25 cellular contexts compared by ENCODE assay signal in the genomic region with DNA sequence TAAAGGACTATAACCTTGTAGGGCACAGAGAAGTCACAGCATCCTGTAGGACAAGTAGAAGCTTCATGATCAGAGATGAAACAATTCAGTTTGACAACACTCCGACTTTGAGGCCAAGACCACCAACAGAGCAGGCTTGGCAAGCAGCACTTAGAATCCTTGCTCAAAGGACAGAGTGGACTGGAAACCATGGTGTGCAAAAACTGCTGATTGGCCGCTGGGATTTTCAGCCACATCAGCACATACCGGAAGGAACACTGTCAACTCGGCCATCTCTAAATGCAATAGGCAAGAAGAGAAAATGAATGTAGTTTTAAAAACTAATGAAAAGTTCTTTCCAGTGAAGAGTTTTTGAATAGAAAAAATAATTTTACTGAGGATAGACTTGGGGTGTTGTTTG.
"Had no signal": no experiment of that assay in that cellular context is flagged by ENCODE, and none has a peak within 500 bp of the region (broad histone marks: within the 10 kb centered on the region; RNA-seq: fewer than 3 reads in every experiment).

No MANE protein-coding gene starts in this region.

- H3K4me1 ChIP-seq: body of pancreas, colonic mucosa, esophagus squamous epithelium, gastroesophageal sphincter, heart right ventricle had no signal

- DNase-seq: activated B cell treated with CpG ODN at 0.5 μM for 24 hours; activated CD4-positive, alpha-beta T cell treated with anti-CD3 and anti-CD28 coated beads for 48 hours; activated CD4-positive, alpha-beta T cell treated with anti-CD3 and anti-CD28 coated beads, Interleukin-2, amount 50 U/mL, for 1 hour; activated CD4-positive, alpha-beta T cell treated with anti-CD3 and anti-CD28 coated beads, Interleukin-2, amount 50 U/mL, for 48 hours; activated CD8-positive, alpha-beta memory T cell treated with anti-CD3 and anti-CD28 coated beads for 24 hours; activated CD8-positive, alpha-beta T cell treated with anti-CD3 and anti-CD28 coated beads for 36 hours; activated effector memory CD4-positive, alpha-beta T cell treated with Interleukin-2 at 50 U/mL for 16 hours; activated gamma-delta T cell treated with Interleukin-2 at 50 U/mL for 16 hours; activated naive CD4-positive, alpha-beta T cell treated with anti-CD3 and anti-CD28 coated beads, Interleukin-2, amount 50 U/mL, for 16 hours; activated naive CD4-positive, alpha-beta T cell treated with Interleukin-2 at 50 U/mL for 16 hours; activated T-cell treated with anti-CD3 and anti-CD28 coated beads, Interleukin-2, amount 50 U/mL, for 4 hours; amniotic stem cell; colonic mucosa; effector CD8-positive, alpha-beta T cell; esophagus squamous epithelium; foreskin melanocyte; heart right ventricle; T-helper 17 cell; T1000; WERI-Rb-1 had no signal

- ATAC-seq: activated CD4-positive, CD25-positive, alpha-beta regulatory T cell treated with anti-CD3 and anti-CD28 coated beads, Interleukin-2, amount 50 U/mL, for 24 hours; activated CD8-positive, alpha-beta T cell treated with anti-CD3 and anti-CD28 coated beads for 36 hours; activated T-cell treated with anti-CD3 and anti-CD28 coated beads, Interleukin-2, amount 50 U/mL, for 4 hours; activated T-helper 17 cell treated with anti-CD3 and anti-CD28 coated beads, Interleukin-2, amount 50 U/mL, for 72 hours; body of pancreas; gastroesophageal sphincter; heart right ventricle; T-helper 17 cell had no signal

- H3K27ac ChIP-seq: body of pancreas, colonic mucosa, epithelial cell of prostate, esophagus squamous epithelium, gastroesophageal sphincter, heart right ventricle, WERI-Rb-1 had no signal

- H3K27me3 ChIP-seq: body of pancreas, colonic mucosa, esophagus squamous epithelium, gastroesophageal sphincter, heart right ventricle had no signal

- H3K9me3 ChIP-seq: body of pancreas, colonic mucosa, esophagus squamous epithelium, gastroesophageal sphincter, heart right ventricle had no signal

- H3K36me3 ChIP-seq: colonic mucosa, esophagus squamous epithelium, gastroesophageal sphincter, heart right ventricle, WERI-Rb-1 had no signal

- H3K4me3 ChIP-seq: body of pancreas, colonic mucosa, esophagus squamous epithelium, gastroesophageal sphincter, heart right ventricle had no signal
